Comparison of ENCODE assay signal across 8 cellular contexts in genomic region chr6:63573140-63573898, GRCh38. TPM values are rescaled to one million over a fixed set of nuclear protein-coding genes. Genes with fewer than 3 reads are reported as not detected.
A peak's percentile ranks its signal among the peaks of the same experiment; 100 is the strongest.
DNase-seq lines count a peak whose midpoint lies in the region; ATAC-seq and TF ChIP-seq lines count a peak whose summit lies in the region.

No MANE protein-coding gene starts in this region.

- ATAC-seq in GM21390 (IDR thresholded peaks at IDR 0.05; ENCODE audit: unreplicated experiment) (peak; percentile 55), natural killer cell (peak; percentile 29 to 44 (median 33))

- H3K36me3 ChIP-seq in HUES48 (ENCODE audit: control insufficient read depth, insufficient read depth, low read length), result peaks cover 26% of the 10 kb centered on the region

- peaks cover 29% of the 10 kb centered on the region in 2 donors for H3K4me1 Mint-ChIP-seq in natural killer cell
- H3K4me1 Mint-ChIP-seq in stimulated activated naive CD8-positive, alpha-beta T cell treated with anti-CD3 and anti-CD28 coated beads, Interleukin-15, Interleukin-2, amounts not matched to agents 100 ng/mL and 50 ng/mL, for 24 hours (ENCODE audit: low read depth), result peaks cover 39% of the 10 kb centered on the region

- no peaks in the 10 kb centered on the region; the same call in 1 of the 2 replicates for H3K27me3 ChIP-seq in HUES48 (ENCODE audit: control insufficient read depth, insufficient read depth, low read length)

- peak overlapping the region; percentile 97 for H3K9ac ChIP-seq in HUES48 (ENCODE audit: low read depth, low read length)

- H3K27me3 Mint-ChIP-seq in natural killer cell (ENCODE audit: low read depth in 2 of 2), result no peaks in the 10 kb centered on the region
- no peaks in the 10 kb centered on the region for H3K27me3 Mint-ChIP-seq in stimulated activated naive CD8-positive, alpha-beta T cell treated with anti-CD3 and anti-CD28 coated beads, Interleukin-15, Interleukin-2, amounts not matched to agents 100 ng/mL and 50 ng/mL, for 24 hours

- H3K4me1 ChIP-seq in HUES48 (ENCODE audit: control insufficient read depth, insufficient read depth, low read length), result peaks cover 23% of the 10 kb centered on the region

- H3K9me3 ChIP-seq in HUES48 (ENCODE audit: control insufficient read depth, insufficient read depth, low read length), result no peaks in the 10 kb centered on the region

- peak overlapping the region; percentile 96 to 98 for H3K27ac Mint-ChIP-seq in natural killer cell
- H3K27ac Mint-ChIP-seq in stimulated activated naive CD8-positive, alpha-beta T cell treated with anti-CD3 and anti-CD28 coated beads, Interleukin-15, Interleukin-2, amounts not matched to agents 100 ng/mL and 50 ng/mL, for 24 hours, result peak overlapping the region; percentile 92

- DNase-seq in DMS114 treated with DMSO at 0.1 percent for 48 hours (lab: John Stamatoyannopoulos, UW; ENCODE audit: unreplicated experiment) (peak; percentile 48), fibroblast of peridontal ligament (ENCODE audit: extremely low read depth) (peak; percentile 66), natural killer cell (peak; percentile 70)
- peak; percentile 41 to 42 for DNase-seq in activated T-helper 1 cell treated with anti-CD3 and anti-CD28 coated beads, Interleukin-2, amount 50 U/mL, for 16 hours (ENCODE audit: low read depth in 1 of 2, low spot score in 1 of 2)

- no peak for TF ChIP-seq CTCF in natural killer cell (IDR thresholded peaks at IDR 0.05)

- peak overlapping the region; percentile 94 for H3K4me3 Mint-ChIP-seq in natural killer cell
- H3K4me3 Mint-ChIP-seq in stimulated activated naive CD8-positive, alpha-beta T cell treated with anti-CD3 and anti-CD28 coated beads, Interleukin-15, Interleukin-2, amounts not matched to agents 100 ng/mL and 50 ng/mL, for 24 hours, result peak overlapping the region; percentile 96

- H3K9me3 Mint-ChIP-seq in natural killer cell, result no peaks in the 10 kb centered on the region
- no peaks in the 10 kb centered on the region for H3K9me3 Mint-ChIP-seq in stimulated activated naive CD8-positive, alpha-beta T cell treated with anti-CD3 and anti-CD28 coated beads, Interleukin-15, Interleukin-2, amounts not matched to agents 100 ng/mL and 50 ng/mL, for 24 hours

- peaks cover 9% of the 10 kb centered on the region for H3K36me3 Mint-ChIP-seq in natural killer cell
- H3K36me3 Mint-ChIP-seq in stimulated activated naive CD8-positive, alpha-beta T cell treated with anti-CD3 and anti-CD28 coated beads, Interleukin-15, Interleukin-2, amounts not matched to agents 100 ng/mL and 50 ng/mL, for 24 hours (ENCODE audit: low read depth), result peaks cover 33% of the 10 kb centered on the region

- intact Hi-C loops in natural killer cell (cut with micrococcal nuclease), result loop anchor here (10.0 kb wide), 1 partner anchor 219 kb away; no protein-coding TSS in a partner anchor

- H3K4me3 ChIP-seq in HUES48 (ENCODE audit: low read depth, low read length), result peak overlapping the region; percentile 88

- peak overlapping the region; percentile 93 for H3K27ac ChIP-seq in HUES48 (ENCODE audit: low read depth, low read length)

TF ChIP-seq in PFSK-1, 5 proteins besides CTCF, POLR2A, EP300 and RAD21:
- no peak; the same call in 1 of the 2 replicates for TF ChIP-seq TAF1 (IDR thresholded peaks at IDR 0.05; ENCODE audit: borderline replicate concordance, insufficient read depth, low read length)
- TF ChIP-seq POLR2AphosphoS5 (IDR thresholded peaks at IDR 0.05; ENCODE audit: low read depth, low read length), result no peak
- no peak for TF ChIP-seq FOXP2 (optimal IDR thresholded peaks at IDR 0.05; ENCODE audit: borderline replicate concordance, extremely low read depth, extremely low read length, insufficient read depth)
- no peak for TF ChIP-seq REST (IDR thresholded peaks at IDR 0.05; ENCODE audit: insufficient read depth in 1 of 2, low read depth in 2 of 2, low read length in 2 of 2)
- peak; percentile 32; the same call in 1 of the 2 replicates for TF ChIP-seq SIN3A (IDR thresholded peaks at IDR 0.05; ENCODE audit: borderline replicate concordance, insufficient read depth, low read length)

RNA-seq across cellular contexts. Expression of gene PTP4A1, which starts 1.0 kb away (rescaled TPM):
- polyA plus RNA-seq in PFSK-1 (2012; ENCODE audit: insufficient read length, low read depth), result 82.9 TPM
- 100 to 1,000 TPM; 113 to 185 (median 130) TPM for total RNA-seq in natural killer cell

Comparison
In these comparisons a context has a peak if more than half of its experiments do, and no peak if none do; other contexts are left out.
1. Peak in every context shown above with its lines: DNase-seq, ATAC-seq, H3K4me3 ChIP-seq and H3K27ac ChIP-seq.